4 cellular contexts compared by ENCODE assay signal in genomic region chr4:181890031-181890430, GRCh38.
"Had no signal": no experiment of that assay in that cellular context is flagged by ENCODE, and none has a peak within 500 bp of the region (broad histone marks: within the 10 kb centered on the region; RNA-seq: fewer than 3 reads in every experiment).

No MANE protein-coding gene starts in this region.

- H3K27ac ChIP-seq: HL-60 had no signal

- H3K4me3 ChIP-seq: K562 had no signal

- ATAC-seq: HepG2, K562 had no signal

- DNase-seq: IMR-90 had no signal
